In genomic region chr14:71050227-71050823, GRCh38 we compare ENCODE assay signal across 9 cellular contexts.
A peak's percentile ranks its signal among the peaks of the same experiment; 100 is the strongest.
DNase-seq lines count a peak whose midpoint lies in the region; ATAC-seq and TF ChIP-seq lines count a peak whose summit lies in the region.
"Had no signal": no experiment of that assay in that cellular context is flagged by ENCODE, and none has a peak within 500 bp of the region (broad histone marks: within the 10 kb centered on the region; RNA-seq: fewer than 3 reads in every experiment).

No MANE protein-coding gene starts in this region.

- H3K36me3 Mint-ChIP-seq in CD14-positive monocyte = peaks cover 47 to 58% of the 10 kb centered on the region in 2 donors

- TF ChIP-seq CTCF in CD14-positive monocyte (IDR thresholded peaks at IDR 0.05) (peak; percentile 65), WI38 (IDR thresholded peaks at IDR 0.05; ENCODE audit: low read depth, low read length) (peak; percentile 17; the same call in 1 of the 2 replicates), liver (IDR thresholded peaks at IDR 0.05; ENCODE audit: low read depth, low read length, missing input control) (peak; percentile 20), GM20000 (IDR thresholded peaks at IDR 0.05; ENCODE audit: extremely low read depth, missing control alignments) (no peak)

- H3K27ac ChIP-seq in liver (ENCODE audit: low read depth in 1 of 2, low read length in 2 of 2) = no peak overlapping the region
- H3K27ac ChIP-seq: WERI-Rb-1 had no signal

- no peak overlapping the region for H3K9ac ChIP-seq in liver (ENCODE audit: low read depth in 1 of 2, low read length in 2 of 2)

- peak in 1 of 2 donors; percentile 7 for TF ChIP-seq RAD21 in liver (IDR thresholded peaks at IDR 0.05)

- no peaks in the 10 kb centered on the region for H3K27me3 Mint-ChIP-seq in CD14-positive monocyte (ENCODE audit: low read depth in 3 of 3)

- no peaks in the 10 kb centered on the region for H3K4me1 Mint-ChIP-seq in CD14-positive monocyte

- H3K9me3 ChIP-seq in liver (ENCODE audit: control insufficient read depth in 4 of 4, low read length in 3 of 4) = no peaks in the 10 kb centered on the region

- 98% methylated on average over 2 of the region's 2 CpGs for WGBS in liver

- H3K4me3 ChIP-seq in WI38 (ENCODE audit: low read depth, low read length) (no peak overlapping the region), liver (ENCODE audit: low read depth in 1 of 3, low read length in 3 of 3) (no peak overlapping the region)

- no peak overlapping the region for H3K4me3 Mint-ChIP-seq in CD14-positive monocyte

- H3K4me1 ChIP-seq in liver (ENCODE audit: control insufficient read depth in 4 of 4, insufficient read depth in 4 of 4, low read length in 3 of 4) = peaks cover 0 to 7% (median 3%) of the 10 kb centered on the region in 4 donors

- DNase-seq in CD14-positive monocyte (ENCODE audit: low spot score) (no peak), HCEC 1CT (peak; percentile 15), GDM1 (lab: John Stamatoyannopoulos, UW) (no peak), GM20000 (ENCODE audit: low spot score) (no peak), NK-92 (lab: John Stamatoyannopoulos, UW; ENCODE audit: unreplicated experiment) (no peak)
- DNase-seq: WERI-Rb-1 had no signal

- intact Hi-C loops in CD14-positive monocyte (cut with micrococcal nuclease) = no loop called here

- H3K27me3 ChIP-seq in liver (ENCODE audit: control insufficient read depth in 4 of 4, insufficient read depth in 4 of 4, low read length in 3 of 4) = no peaks in the 10 kb centered on the region

- no peaks in the 10 kb centered on the region for H3K9me3 Mint-ChIP-seq in CD14-positive monocyte

- peak overlapping the region in 1 of 7 donors; percentile 35 for H3K27ac Mint-ChIP-seq in CD14-positive monocyte

- H3K36me3 ChIP-seq in liver (ENCODE audit: control insufficient read depth in 4 of 4, insufficient read depth in 3 of 4, low read depth in 1 of 4, low read length in 3 of 4) = peaks cover 0 to 36% (median 20%) of the 10 kb centered on the region in 4 donors

- no peak for ATAC-seq in GM21529 (IDR thresholded peaks at IDR 0.05; ENCODE audit: unreplicated experiment)

TF ChIP-seq in liver, 16 proteins besides CTCF, POLR2A, EP300 and RAD21:
- no peak for TF ChIP-seq FOXA1 (IDR thresholded peaks at IDR 0.05)
- no peak for TF ChIP-seq GABPA (IDR thresholded peaks at IDR 0.05 in 1 of 2, conservative IDR thresholded peaks at IDR 0.05 in 1 of 2)
- TF ChIP-seq MAX (IDR thresholded peaks at IDR 0.05) = no peak
- no peak for TF ChIP-seq ZBTB33 (IDR thresholded peaks at IDR 0.05)
- no peak for TF ChIP-seq HNF4G (IDR thresholded peaks at IDR 0.05)
- TF ChIP-seq REST (IDR thresholded peaks at IDR 0.05) = no peak
- TF ChIP-seq EGR1 (IDR thresholded peaks at IDR 0.05; ENCODE audit: low read depth in 2 of 2) = no peak
- TF ChIP-seq HNF4A (conservative IDR thresholded peaks at IDR 0.05) = no peak
- TF ChIP-seq SP1 (IDR thresholded peaks at IDR 0.05) = no peak
- no peak for TF ChIP-seq TAF1 (conservative IDR thresholded peaks at IDR 0.05)
- no peak for TF ChIP-seq RXRA (IDR thresholded peaks at IDR 0.05)
- TF ChIP-seq JUND (IDR thresholded peaks at IDR 0.05) = no peak
- TF ChIP-seq YY1 (IDR thresholded peaks at IDR 0.05) = no peak
